In genomic region chr20:15179426-15180190, GRCh38 we compare ENCODE assay signal across 11 cellular contexts.
"Had no signal": no experiment of that assay in that cellular context is flagged by ENCODE, and none has a peak within 500 bp of the region (broad histone marks: within the 10 kb centered on the region; RNA-seq: fewer than 3 reads in every experiment).

No MANE protein-coding gene starts in this region.

- DNase-seq: activated naive CD4-positive, alpha-beta T cell treated with anti-CD3 and anti-CD28 coated beads, Interleukin-2, amount 10 ng/mL, durations not matched to agents 7 days and 5 days; effector memory CD8-positive, alpha-beta T cell; foreskin keratinocyte; glutamatergic neuron; psoas muscle; spleen; stimulated activated naive CD8-positive, alpha-beta T cell treated with anti-CD3 and anti-CD28 coated beads, Interleukin-15, amount 100 ng/mL, for 72 hours; T-cell; T-helper 9 cell had no signal

- H3K9me3 ChIP-seq: psoas muscle had no signal

- H3K27me3 ChIP-seq: foreskin keratinocyte, spleen had no signal

- ATAC-seq: activated CD4-positive, CD25-positive, alpha-beta regulatory T cell treated with anti-CD3 and anti-CD28 coated beads, Interleukin-2, amount 50 U/mL, for 24 hours; effector memory CD8-positive, alpha-beta T cell; foreskin keratinocyte; sciatic nerve; stimulated activated naive CD8-positive, alpha-beta T cell treated with anti-CD3 and anti-CD28 coated beads, Interleukin-15, amount 100 ng/mL, for 72 hours; T-cell had no signal

- H3K4me3 ChIP-seq: psoas muscle, spleen had no signal

- H3K36me3 ChIP-seq: spleen had no signal

- H3K27ac ChIP-seq: foreskin keratinocyte, psoas muscle, spleen had no signal

- H3K4me1 ChIP-seq: foreskin keratinocyte, psoas muscle, spleen had no signal
